In genomic region chr22:37797874-37798500, GRCh38 we compare ENCODE assay signal across 29 cellular contexts. TPM values are rescaled to one million over a fixed set of nuclear protein-coding genes. Genes with fewer than 3 reads are reported as not detected.
DNase-seq lines count a peak whose midpoint lies in the region; ATAC-seq and TF ChIP-seq lines count a peak whose summit lies in the region.
"Had no signal": no experiment of that assay in that cellular context is flagged by ENCODE, and none has a peak within 500 bp of the region (broad histone marks: within the 10 kb centered on the region; RNA-seq: fewer than 3 reads in every experiment).

No MANE protein-coding gene starts in this region.

- H3K79me2 ChIP-seq in Karpas-422 (ENCODE audit: low read length): no peaks in the 10 kb centered on the region

- DNase-seq in GM12864 (ENCODE audit: low read depth) (no peak), Karpas-422 (no peak), naive B cell (no peak), OCI-M1 (lab: John Stamatoyannopoulos, UW) (no peak), WTC11 (ENCODE audit: low spot score) (no peak)
- DNase-seq in central memory CD4-positive, alpha-beta T cell: no peak
- DNase-seq: activated CD8-positive, alpha-beta T cell treated with anti-CD3 and anti-CD28 coated beads, Interleukin-2, amount 10 ng/mL, durations not matched to agents 7 days and 5 days; activated naive CD4-positive, alpha-beta T cell treated with anti-CD3 and anti-CD28 coated beads, Interleukin-2, amount 50 U/mL, for 16 hours; amniotic stem cell; CD8-positive, alpha-beta T cell; left ventricle myocardium inferior; MM.1S; NCI-H1930; NK-92 treated with Interleukin-12 subunit alpha and Interleukin-12 subunit beta, amount 100 ng/mL, for 24 hours; nucleus accumbens; Peyer's patch; SHP77 treated with DMSO at 0.1 percent for 48 hours; sigmoid colon; stimulated activated CD4-positive, alpha-beta T cell treated with anti-CD3 and anti-CD28 coated beads, Interleukin-4, amount 100 ng/mL, for 1 hour; transverse colon had no signal

- H2AFZ ChIP-seq in Karpas-422 (ENCODE audit: low read length): peak overlapping the region; percentile 82

- no peaks in the 10 kb centered on the region for H4K20me1 ChIP-seq in Karpas-422 (ENCODE audit: insufficient read depth, low read depth, low read length)

- H3K4me1 ChIP-seq in Karpas-422 (ENCODE audit: low read length): peaks cover 9% of the 10 kb centered on the region
- H3K4me1 ChIP-seq: prostate gland had no signal

- peak overlapping the region; percentile 41 for H3K4me2 ChIP-seq in Karpas-422 (ENCODE audit: low read depth, low read length, poor library complexity, severe bottlenecking)
- H3K4me2 ChIP-seq: A549, KMS-11 had no signal

- peak overlapping the region; percentile 39 for H3K9ac ChIP-seq in Karpas-422 (ENCODE audit: low read length)
- H3K9ac ChIP-seq: KMS-11 had no signal

- no peaks in the 10 kb centered on the region for H3K27me3 ChIP-seq in Karpas-422 (ENCODE audit: low read length)
- H3K27me3 ChIP-seq: Peyer's patch, sigmoid colon, transverse colon had no signal

- H3K27ac Mint-ChIP-seq in brain (peak overlapping the region in 3 of 5 experiments; percentile 36 to 89 (median 59)), naive B cell (no peak overlapping the region), WTC11 (no peak overlapping the region)
- H3K27ac Mint-ChIP-seq: activated CD8-positive, alpha-beta T cell treated with anti-CD3 and anti-CD28 coated beads, Interleukin-2, amount 10 ng/mL, durations not matched to agents 7 days and 5 days; activated T-helper 17 cell treated with anti-CD3 and anti-CD28 coated beads, Interleukin-2, amount 50 U/mL, for 72 hours; CD8-positive, alpha-beta T cell; T-helper 2 cell treated with Interferon-gamma antibody and Interleukin-4, amounts not matched to agents 5 μg/mL and 100 μg/mL, for 36 hours had no signal

- H3K27ac ChIP-seq in Karpas-422 (ENCODE audit: low read length): no peak overlapping the region
- H3K27ac ChIP-seq: A549, KMS-11, left ventricle myocardium inferior, Peyer's patch, prostate gland, sigmoid colon, transverse colon had no signal

- no peaks in the 10 kb centered on the region for H3K9me3 ChIP-seq in Karpas-422 (ENCODE audit: low read length)
- H3K9me3 ChIP-seq: A549, left ventricle myocardium inferior, Peyer's patch, prostate gland, sigmoid colon, transverse colon had no signal

- CTCF ChIA-PET in WTC11 (lab: Charles Lee): interaction anchor here (0.9 kb wide), 1 partner anchor 19 kb away, joined by 3 read pairs; no protein-coding TSS in a partner anchor

- ATAC-seq in naive B cell (ENCODE audit: low read depth in 2 of 2) (peak; percentile 30 to 33), WTC11 (no peak), HG03460 (IDR thresholded peaks at IDR 0.05; ENCODE audit: unreplicated experiment) (no peak)
- ATAC-seq: A549; activated CD8-positive, alpha-beta T cell treated with anti-CD3 and anti-CD28 coated beads, Interleukin-2, amount 10 ng/mL, durations not matched to agents 7 days and 5 days; activated T-helper 17 cell treated with anti-CD3 and anti-CD28 coated beads, Interleukin-2, amount 50 U/mL, for 72 hours; CD8-positive, alpha-beta T cell had no signal

- H3K9me2 ChIP-seq in Karpas-422 (replicated peaks; ENCODE audit: insufficient read depth, low read length): no peaks in the 10 kb centered on the region

- H3K4me3 Mint-ChIP-seq in brain: peak overlapping the region in 1 of 5 experiments; percentile 32
- H3K4me3 Mint-ChIP-seq in naive B cell: peak overlapping the region in 1 of 8 donors; percentile 68
- no peak overlapping the region for H3K4me3 Mint-ChIP-seq in WTC11
- H3K4me3 Mint-ChIP-seq: activated CD8-positive, alpha-beta T cell treated with anti-CD3 and anti-CD28 coated beads, Interleukin-2, amount 10 ng/mL, durations not matched to agents 7 days and 5 days; activated T-helper 17 cell treated with anti-CD3 and anti-CD28 coated beads, Interleukin-2, amount 50 U/mL, for 72 hours; CD8-positive, alpha-beta T cell; T-helper 2 cell treated with Interferon-gamma antibody and Interleukin-4, amounts not matched to agents 5 μg/mL and 100 μg/mL, for 36 hours had no signal

- POLR2A ChIA-PET in WTC11 (lab: Charles Lee): no interaction called here

- TF ChIP-seq CTCF in GM12864 (IDR thresholded peaks at IDR 0.05; ENCODE audit: low read depth, low read length, missing control alignments) (peak; percentile 38), brain (conservative IDR thresholded peaks at IDR 0.05) (no peak), WTC11 (IDR thresholded peaks at IDR 0.05) (no peak)

- H3K4me3 ChIP-seq in GM12864 (ENCODE audit: low read depth, low read length) (no peak overlapping the region), Karpas-422 (ENCODE audit: low read length) (0 out of 2 replicates have a peak overlapping the region, but pooled peaks have one; percentile 34)
- H3K4me3 ChIP-seq: A549, left ventricle myocardium inferior, Peyer's patch, prostate gland, sigmoid colon, transverse colon had no signal

- H3K9me3 Mint-ChIP-seq in brain (peaks cover 0 to 4% (median 0%) of the 10 kb centered on the region in 5 experiments), naive B cell (peaks cover 0 to 1% (median 0%) of the 10 kb centered on the region in 7 donors), WTC11 (no peaks in the 10 kb centered on the region)
- H3K9me3 Mint-ChIP-seq: activated T-helper 17 cell treated with anti-CD3 and anti-CD28 coated beads, Interleukin-2, amount 50 U/mL, for 72 hours; CD8-positive, alpha-beta T cell; T-helper 2 cell treated with Interferon-gamma antibody and Interleukin-4, amounts not matched to agents 5 μg/mL and 100 μg/mL, for 36 hours had no signal

- H3K36me3 Mint-ChIP-seq in brain (no peaks in the 10 kb centered on the region), naive B cell (no peaks in the 10 kb centered on the region), WTC11 (no peaks in the 10 kb centered on the region)
- H3K36me3 Mint-ChIP-seq: CD8-positive, alpha-beta T cell had no signal

- H3K4me1 Mint-ChIP-seq in brain: peaks cover 8% of the 10 kb centered on the region
- H3K4me1 Mint-ChIP-seq in naive B cell: peaks cover 3 to 7% (median 6%) of the 10 kb centered on the region in 3 donors
- peaks cover 3% of the 10 kb centered on the region; the same call in 1 of the 2 replicates for H3K4me1 Mint-ChIP-seq in WTC11

- H3K36me3 ChIP-seq in Karpas-422 (ENCODE audit: insufficient read depth, low read length): no peaks in the 10 kb centered on the region
- H3K36me3 ChIP-seq: left ventricle myocardium inferior, Peyer's patch, prostate gland, sigmoid colon, transverse colon had no signal

- H3K27me3 Mint-ChIP-seq in brain (peaks cover 8% of the 10 kb centered on the region), naive B cell (peaks cover 14 to 30% (median 14%) of the 10 kb centered on the region in 3 donors), WTC11 (ENCODE audit: low read depth) (peaks cover 86% of the 10 kb centered on the region)
- H3K27me3 Mint-ChIP-seq: activated T-helper 17 cell treated with anti-CD3 and anti-CD28 coated beads, Interleukin-2, amount 50 U/mL, for 72 hours had no signal

TF ChIP-seq in WTC11, 78 proteins besides CTCF, POLR2A, EP300 and RAD21:
- TF ChIP-seq RORB (CRISPR knock-in tag; IDR thresholded peaks at IDR 0.05): no peak

RNA-seq across cellular contexts. Expression of gene GCAT, which starts 9.7 kb away (rescaled TPM):
- total RNA-seq in Karpas-422 (2014; rRNA removed; shearing (Covaris generic); ENCODE audit: low replicate concordance): 36.6 and 87.8 TPM in 2 replicates
- polyA plus RNA-seq in brain (ENCODE audit: insufficient read depth, low read depth, low replicate concordance): 32.1 TPM
- polyA plus RNA-seq in naive B cell (ENCODE audit: low read depth in 6 of 6): not detected
- total RNA-seq in WTC11 (2021): 33.0 to 36.4 TPM (median 36.3 TPM) in 3 replicates

RNA-seq across cellular contexts. Expression of gene GALR3, which starts 25.2 kb away (rescaled TPM):
- total RNA-seq in Karpas-422 (2014; rRNA removed; shearing (Covaris generic); ENCODE audit: low replicate concordance): not detected in 2 replicates
- not detected for polyA plus RNA-seq in brain (ENCODE audit: insufficient read depth, low read depth, low replicate concordance)
- not detected for polyA plus RNA-seq in naive B cell (ENCODE audit: low read depth in 6 of 6)
- 0.69 to 0.89 TPM (median 0.79 TPM) in 3 replicates for total RNA-seq in WTC11 (2021)
- total RNA-seq: activated T-helper 17 cell treated with anti-CD3 and anti-CD28 coated beads, Interleukin-2, amount 50 U/mL, for 72 hours; CD8-positive, alpha-beta T cell; glomerular endothelial cell; left ventricle myocardium inferior; mesenteric fat pad; Peyer's patch; sigmoid colon; transverse colon had no signal
- polyA plus RNA-seq: A549, sigmoid colon had no signal

RNA-seq across cellular contexts. Expression of gene ANKRD54, which starts 46.1 kb away (rescaled TPM):
- total RNA-seq in Karpas-422 (2014; rRNA removed; shearing (Covaris generic); ENCODE audit: low replicate concordance): 25.6 and 30.1 TPM in 2 replicates
- polyA plus RNA-seq in brain (ENCODE audit: insufficient read depth, low read depth, low replicate concordance) (35.2 TPM), naive B cell (ENCODE audit: low read depth in 6 of 6) (10 to 100 TPM in 4 of 6 donors, 1 to 10 TPM in 2; 2.6 to 19.3 (median 14.4) TPM)
- total RNA-seq in WTC11 (2021): 17.1 to 19.1 TPM (median 17.9 TPM) in 3 replicates

RNA-seq across cellular contexts. Expression of gene EIF3L, which starts 51.2 kb away (rescaled TPM):
- total RNA-seq in Karpas-422 (2014; rRNA removed; shearing (Covaris generic); ENCODE audit: low replicate concordance): 363 and 488 TPM in 2 replicates
- polyA plus RNA-seq in brain (ENCODE audit: insufficient read depth, low read depth, low replicate concordance) (527 TPM), naive B cell (ENCODE audit: low read depth in 6 of 6) (100 to 1,000 TPM; 260 to 316 (median 300) TPM)
- 611 to 645 TPM (median 645 TPM) in 3 replicates for total RNA-seq in WTC11 (2021)

Comparison
In these comparisons a context has a peak if more than half of its experiments do, and no peak if none do; other contexts are left out.
1. H3K27ac Mint-ChIP-seq: peak in brain (3 of 5); none in naive B cell (0 of 6) and WTC11 (single experiment).
2. ATAC-seq: peak in naive B cell (2 of 2); none in WTC11 (single experiment) and HG03460 (single experiment).